ENCODE assay signal across 8 cellular contexts in the genomic region with DNA sequence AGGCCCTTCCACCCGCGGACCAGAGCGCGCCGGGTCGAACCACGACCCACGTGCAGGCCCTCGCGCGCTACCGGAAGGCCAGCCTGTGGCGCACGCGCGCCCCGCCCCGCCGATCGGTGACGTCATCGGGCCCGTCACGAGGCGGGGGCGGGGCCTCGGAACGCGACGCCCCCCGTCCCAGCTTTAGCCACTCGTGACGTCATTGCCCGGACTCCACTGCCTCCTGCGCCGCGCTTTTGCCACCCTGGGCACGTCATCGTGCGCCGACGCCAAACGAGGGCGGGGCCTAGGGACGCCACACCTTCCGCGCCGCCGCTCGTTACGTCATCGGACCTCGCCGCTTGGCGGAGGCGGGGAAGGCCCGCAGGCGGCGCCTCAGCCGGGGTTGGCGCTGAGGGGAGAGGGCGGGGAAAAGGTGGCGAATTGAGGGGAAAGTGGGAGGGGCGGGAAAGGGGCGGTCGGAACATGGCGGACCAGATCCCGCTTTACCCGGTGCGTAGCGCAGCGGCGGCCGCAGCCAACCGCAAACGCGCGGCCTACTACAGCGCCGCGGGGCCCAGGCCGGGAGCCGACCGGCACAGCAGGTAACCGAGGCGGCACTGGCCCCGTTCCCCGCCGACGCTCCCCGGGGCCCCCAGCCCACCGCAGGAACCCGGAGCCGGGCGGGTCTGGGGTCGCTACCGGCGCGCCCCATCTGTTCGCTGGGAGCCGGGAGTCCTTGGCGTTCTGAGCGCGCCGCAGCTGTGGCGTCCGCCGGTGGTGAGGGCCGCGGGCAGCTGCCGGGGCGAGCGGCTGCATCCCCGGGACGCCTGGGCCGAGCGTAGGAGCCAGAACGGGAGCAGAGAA. TPM values are rescaled to one million over a fixed set of nuclear protein-coding genes. Genes with fewer than 3 reads are reported as not detected.
A peak's percentile ranks its signal among the peaks of the same experiment; 100 is the strongest.
DNase-seq lines count a peak whose midpoint lies in the region; ATAC-seq, FAIRE-seq and TF ChIP-seq lines count a peak whose summit lies in the region.

A gene with protein sequence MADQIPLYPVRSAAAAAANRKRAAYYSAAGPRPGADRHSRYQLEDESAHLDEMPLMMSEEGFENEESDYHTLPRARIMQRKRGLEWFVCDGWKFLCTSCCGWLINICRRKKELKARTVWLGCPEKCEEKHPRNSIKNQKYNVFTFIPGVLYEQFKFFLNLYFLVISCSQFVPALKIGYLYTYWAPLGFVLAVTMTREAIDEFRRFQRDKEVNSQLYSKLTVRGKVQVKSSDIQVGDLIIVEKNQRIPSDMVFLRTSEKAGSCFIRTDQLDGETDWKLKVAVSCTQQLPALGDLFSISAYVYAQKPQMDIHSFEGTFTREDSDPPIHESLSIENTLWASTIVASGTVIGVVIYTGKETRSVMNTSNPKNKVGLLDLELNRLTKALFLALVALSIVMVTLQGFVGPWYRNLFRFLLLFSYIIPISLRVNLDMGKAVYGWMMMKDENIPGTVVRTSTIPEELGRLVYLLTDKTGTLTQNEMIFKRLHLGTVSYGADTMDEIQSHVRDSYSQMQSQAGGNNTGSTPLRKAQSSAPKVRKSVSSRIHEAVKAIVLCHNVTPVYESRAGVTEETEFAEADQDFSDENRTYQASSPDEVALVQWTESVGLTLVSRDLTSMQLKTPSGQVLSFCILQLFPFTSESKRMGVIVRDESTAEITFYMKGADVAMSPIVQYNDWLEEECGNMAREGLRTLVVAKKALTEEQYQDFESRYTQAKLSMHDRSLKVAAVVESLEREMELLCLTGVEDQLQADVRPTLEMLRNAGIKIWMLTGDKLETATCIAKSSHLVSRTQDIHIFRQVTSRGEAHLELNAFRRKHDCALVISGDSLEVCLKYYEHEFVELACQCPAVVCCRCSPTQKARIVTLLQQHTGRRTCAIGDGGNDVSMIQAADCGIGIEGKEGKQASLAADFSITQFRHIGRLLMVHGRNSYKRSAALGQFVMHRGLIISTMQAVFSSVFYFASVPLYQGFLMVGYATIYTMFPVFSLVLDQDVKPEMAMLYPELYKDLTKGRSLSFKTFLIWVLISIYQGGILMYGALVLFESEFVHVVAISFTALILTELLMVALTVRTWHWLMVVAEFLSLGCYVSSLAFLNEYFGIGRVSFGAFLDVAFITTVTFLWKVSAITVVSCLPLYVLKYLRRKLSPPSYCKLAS (plus strand): TSS at position 449 of the 846 bp plus-strand sequence. CDS start 17 bp downstream, at position 466.

- intact Hi-C loops in T-helper 1 cell treated with Interleukin-12 subunit alpha and Interleukin-12 subunit beta and Interleukin-4 antibody, amounts not matched to agents 30 ng/mL and 1 ng/mL, for 36 hours (cut with micrococcal nuclease) = loop anchor here (1.0 to 5.0 kb wide), 7 partner anchors 82 to 919 kb away; a partner anchor contains a TSS
- intact Hi-C loops in left cardiac atrium (cut with DNase I) = no loop called here

- H3K36me3 Mint-ChIP-seq in progenitor cell of endocrine pancreas (ENCODE audit: insufficient read depth) = peaks cover 24% of the 10 kb centered on the region

- no peak; the same call in 1 of the 2 replicates for TF ChIP-seq POLR2A in GM12891 (IDR thresholded peaks at IDR 0.05; ENCODE audit: low read depth, low read length)

- ATAC-seq in HG02763 (IDR thresholded peaks at IDR 0.05; ENCODE audit: unreplicated experiment) (peak; percentile 84), left cardiac atrium (peak; percentile 96)

- peak within 1 kb of the TSS; percentile 88 for H3K4me3 Mint-ChIP-seq in progenitor cell of endocrine pancreas (ENCODE audit: low read depth)

- peaks cover 23% of the 10 kb centered on the region for H3K27me3 Mint-ChIP-seq in progenitor cell of endocrine pancreas

- peak within 1 kb of the TSS; percentile 93 for H3K27ac Mint-ChIP-seq in progenitor cell of endocrine pancreas

- peak; percentile 100 for FAIRE-seq in GM12891 (lab: Jason Lieb, UNC)

- no peak for TF ChIP-seq CTCF in progenitor cell of endocrine pancreas (IDR thresholded peaks at IDR 0.05; ENCODE audit: unreplicated experiment)

- peak; percentile 93 for DNase-seq in GM12891 (ENCODE audit: insufficient read length, low spot score)
- peak; percentile 76 for DNase-seq in NCI-H1417 treated with DMSO at 0.1 percent for 48 hours (lab: John Stamatoyannopoulos, UW)
- DNase-seq in amniotic epithelial cell (ENCODE audit: low read depth) = peak; percentile 96
- DNase-seq in left cardiac atrium = peak; percentile 98
- DNase-seq in progenitor cell of endocrine pancreas (ENCODE audit: low spot score, unreplicated experiment) = peak; percentile 98
- DNase-seq in ureter (ENCODE audit: low spot score) = peak; percentile 99

- peaks cover 9% of the 10 kb centered on the region for H3K4me1 Mint-ChIP-seq in progenitor cell of endocrine pancreas (ENCODE audit: low read depth)

- H3K9me3 Mint-ChIP-seq in progenitor cell of endocrine pancreas (ENCODE audit: low read depth) = peaks cover 33% of the 10 kb centered on the region

TF ChIP-seq in GM12891, 5 proteins besides CTCF, POLR2A, EP300 and RAD21:
- peak; percentile 61; the same call in 1 of the 2 replicates for TF ChIP-seq TAF1 (IDR thresholded peaks at IDR 0.05; ENCODE audit: low read depth, low read length)
- no peak for TF ChIP-seq PAX5 (IDR thresholded peaks at IDR 0.05; ENCODE audit: insufficient read depth, low read length, severe bottlenecking)
- peak; percentile 40; the same call in 1 of the 2 replicates for TF ChIP-seq POU2F2 (IDR thresholded peaks at IDR 0.05; ENCODE audit: low read depth, low read length)
- no peak for TF ChIP-seq SPI1 (IDR thresholded peaks at IDR 0.05; ENCODE audit: low read depth, low read length)
- peak; percentile 54; the same call in 1 of the 2 replicates for TF ChIP-seq POLR2AphosphoS5 (IDR thresholded peaks at IDR 0.05; ENCODE audit: low read depth, low read length)

RNA-seq across cellular contexts. Expression of the gene that starts here (rescaled TPM):
- polyA plus RNA-seq in GM12891 (2012; ENCODE audit: low read depth, missing spikeins) = 7.3 TPM
- total RNA-seq in T-helper 1 cell treated with Interleukin-12 subunit alpha and Interleukin-12 subunit beta and Interleukin-4 antibody, amounts not matched to agents 30 ng/mL and 1 ng/mL, for 36 hours = 27.7 and 31.7 TPM in 2 replicates
- total RNA-seq in left cardiac atrium (10 to 100 TPM; 13.5 to 19.4 TPM), progenitor cell of endocrine pancreas (45.3 and 49.9 TPM in 2 replicates), ureter (69.6 TPM)

Comparison
In these comparisons a context has a peak if more than half of its experiments do, and no peak if none do; other contexts are left out.
1. Peak in every context shown above with its lines: DNase-seq and ATAC-seq.